Comparison of ENCODE assay signal across 9 cellular contexts in genomic region chr21:38925923-38926322, GRCh38.
A peak's percentile ranks its signal among the peaks of the same experiment; 100 is the strongest.
DNase-seq lines count a peak whose midpoint lies in the region; ATAC-seq and TF ChIP-seq lines count a peak whose summit lies in the region.
"Had no signal": no experiment of that assay in that cellular context is flagged by ENCODE, and none has a peak within 500 bp of the region (broad histone marks: within the 10 kb centered on the region; RNA-seq: fewer than 3 reads in every experiment).

No MANE protein-coding gene starts in this region.

- H3K79me2 ChIP-seq in smooth muscle cell (ENCODE audit: low read depth) = no peaks in the 10 kb centered on the region

- intact Hi-C loops in left ventricle myocardium superior (cut with micrococcal nuclease) = loop anchor here (10.0 kb wide), 1 partner anchor 121 kb away; the partner anchor contains the start of gene ETS2

- H3K27me3 Mint-ChIP-seq in HFFc6 (ENCODE audit: insufficient read depth) (no peaks in the 10 kb centered on the region; the same call in 1 of the 2 replicates), T-cell (peaks cover 10 to 30% of the 10 kb centered on the region in 2 donors)
- H3K27me3 Mint-ChIP-seq in activated CD4-positive, alpha-beta memory T cell treated with anti-CD3 and anti-CD28 coated beads, Interleukin-2, amount 10 ng/mL, durations not matched to agents 7 days and 5 days = peaks cover 8% of the 10 kb centered on the region

- H3K4me1 Mint-ChIP-seq in HFFc6 (ENCODE audit: low read depth) = peaks cover 73% of the 10 kb centered on the region
- H3K4me1 Mint-ChIP-seq in T-cell = peaks cover 0 to 2% (median 2%) of the 10 kb centered on the region in 3 donors
- H3K4me1 Mint-ChIP-seq in activated CD4-positive, alpha-beta memory T cell treated with anti-CD3 and anti-CD28 coated beads, Interleukin-2, amount 10 ng/mL, durations not matched to agents 7 days and 5 days = peaks cover 2% of the 10 kb centered on the region
- H3K4me1 Mint-ChIP-seq: activated naive CD8-positive, alpha-beta T cell treated with anti-CD3 and anti-CD28 coated beads, Interleukin-2, amount 10 ng/mL, durations not matched to agents 7 days and 5 days had no signal

- CTCF ChIA-PET in T-cell (lab: Charles Lee) = no interaction called here
- CTCF ChIA-PET in activated CD4-positive, alpha-beta memory T cell treated with anti-CD3 and anti-CD28 coated beads, Interleukin-2, amount 10 ng/mL, durations not matched to agents 7 days and 5 days (lab: Charles Lee) = no interaction called here

- no peak overlapping the region for H2AFZ ChIP-seq in smooth muscle cell (ENCODE audit: low read depth)

- peaks cover 18% of the 10 kb centered on the region for H3F3A ChIP-seq in smooth muscle cell (ENCODE audit: low read depth)

- H3K36me3 ChIP-seq in smooth muscle cell (ENCODE audit: low read depth) = no peaks in the 10 kb centered on the region

- H3K4me3 ChIP-seq in smooth muscle cell = no peak overlapping the region

- no peaks in the 10 kb centered on the region for H3K27me3 ChIP-seq in smooth muscle cell (ENCODE audit: low read depth)

- H4K20me1 ChIP-seq in smooth muscle cell (ENCODE audit: low read depth) = no peaks in the 10 kb centered on the region

- ATAC-seq in left ventricle myocardium superior (peak; percentile 92), T-cell (replicated peaks in 1 of 4) (no peak), HG02970 (IDR thresholded peaks at IDR 0.05; ENCODE audit: low FRiP score, unreplicated experiment) (no peak)

- DNase-seq in HFFc6 (peak; percentile 90), UCSD-AML1 (lab: John Stamatoyannopoulos, UW; ENCODE audit: unreplicated experiment) (peak; percentile 73), left ventricle myocardium superior (peak; percentile 72), smooth muscle cell (lab: John Stamatoyannopoulos, UW; ENCODE audit: unreplicated experiment) (peak; percentile 31), T-cell (no peak), foreskin melanocyte (no peak)
- no peak for DNase-seq in activated CD4-positive, alpha-beta memory T cell treated with anti-CD3 and anti-CD28 coated beads, Interleukin-2, amount 10 ng/mL, durations not matched to agents 7 days and 5 days
- DNase-seq: activated naive CD8-positive, alpha-beta T cell treated with anti-CD3 and anti-CD28 coated beads, Interleukin-2, amount 10 ng/mL, durations not matched to agents 7 days and 5 days had no signal

- no peak for TF ChIP-seq CTCF in HFFc6 (IDR thresholded peaks at IDR 0.05)
- TF ChIP-seq CTCF in smooth muscle cell (IDR thresholded peaks at IDR 0.05; ENCODE audit: borderline replicate concordance, insufficient read depth, poor library complexity, severe bottlenecking) = no peak

- peaks cover 13% of the 10 kb centered on the region for H3K4me1 ChIP-seq in smooth muscle cell (ENCODE audit: low read depth)

- no peaks in the 10 kb centered on the region for H3K9me3 ChIP-seq in smooth muscle cell (replicated peaks; ENCODE audit: low read depth)

- H3K4me3 Mint-ChIP-seq in HFFc6 (peak overlapping the region; percentile 79), T-cell (peak overlapping the region in 1 of 3 donors; percentile 5)
- no peak overlapping the region for H3K4me3 Mint-ChIP-seq in activated CD4-positive, alpha-beta memory T cell treated with anti-CD3 and anti-CD28 coated beads, Interleukin-2, amount 10 ng/mL, durations not matched to agents 7 days and 5 days
- H3K4me3 Mint-ChIP-seq: activated naive CD8-positive, alpha-beta T cell treated with anti-CD3 and anti-CD28 coated beads, Interleukin-2, amount 10 ng/mL, durations not matched to agents 7 days and 5 days had no signal

- H3K9me3 Mint-ChIP-seq in HFFc6 (peaks cover 16% of the 10 kb centered on the region), T-cell (peaks cover 4 to 15% (median 9%) of the 10 kb centered on the region in 3 donors)
- H3K9me3 Mint-ChIP-seq in activated CD4-positive, alpha-beta memory T cell treated with anti-CD3 and anti-CD28 coated beads, Interleukin-2, amount 10 ng/mL, durations not matched to agents 7 days and 5 days = peaks cover 7% of the 10 kb centered on the region

- H3K36me3 Mint-ChIP-seq in HFFc6 (ENCODE audit: low read depth) (peaks cover 41% of the 10 kb centered on the region), T-cell (no peaks in the 10 kb centered on the region)
- H3K36me3 Mint-ChIP-seq in activated CD4-positive, alpha-beta memory T cell treated with anti-CD3 and anti-CD28 coated beads, Interleukin-2, amount 10 ng/mL, durations not matched to agents 7 days and 5 days (ENCODE audit: low read depth) = no peaks in the 10 kb centered on the region

- H3K4me2 ChIP-seq in smooth muscle cell = peak overlapping the region; percentile 80

- H3K27ac ChIP-seq in smooth muscle cell (ENCODE audit: low read depth) = peak overlapping the region; percentile 89

- H3K27ac Mint-ChIP-seq in HFFc6 (peak overlapping the region; percentile 92), T-cell (no peak overlapping the region)
- no peak overlapping the region for H3K27ac Mint-ChIP-seq in activated CD4-positive, alpha-beta memory T cell treated with anti-CD3 and anti-CD28 coated beads, Interleukin-2, amount 10 ng/mL, durations not matched to agents 7 days and 5 days
- H3K27ac Mint-ChIP-seq: activated naive CD8-positive, alpha-beta T cell treated with anti-CD3 and anti-CD28 coated beads, Interleukin-2, amount 10 ng/mL, durations not matched to agents 7 days and 5 days had no signal

- H3K9ac ChIP-seq in smooth muscle cell (ENCODE audit: low read depth) = peak overlapping the region; percentile 70

- 4% methylated on average over 7 of the region's 7 CpGs for WGBS in smooth muscle cell (ENCODE audit: low lambda C conversion rate)

- POLR2A ChIA-PET in T-cell (lab: Charles Lee) = no interaction called here
- POLR2A ChIA-PET in activated CD4-positive, alpha-beta memory T cell treated with anti-CD3 and anti-CD28 coated beads, Interleukin-2, amount 10 ng/mL, durations not matched to agents 7 days and 5 days (lab: Charles Lee) = no interaction called here

Comparison
In these comparisons a context has a peak if more than half of its experiments do, and no peak if none do; other contexts are left out.
1. DNase-seq: peak in HFFc6 (single experiment), UCSD-AML1 (single experiment), left ventricle myocardium superior (single experiment) and smooth muscle cell (single experiment); none in T-cell (0 of 34), foreskin melanocyte (single experiment) and activated CD4-positive, alpha-beta memory T cell treated with anti-CD3 and anti-CD28 coated beads, Interleukin-2, amount 10 ng/mL, durations not matched to agents 7 days and 5 days (single experiment).